In the genomic region with DNA sequence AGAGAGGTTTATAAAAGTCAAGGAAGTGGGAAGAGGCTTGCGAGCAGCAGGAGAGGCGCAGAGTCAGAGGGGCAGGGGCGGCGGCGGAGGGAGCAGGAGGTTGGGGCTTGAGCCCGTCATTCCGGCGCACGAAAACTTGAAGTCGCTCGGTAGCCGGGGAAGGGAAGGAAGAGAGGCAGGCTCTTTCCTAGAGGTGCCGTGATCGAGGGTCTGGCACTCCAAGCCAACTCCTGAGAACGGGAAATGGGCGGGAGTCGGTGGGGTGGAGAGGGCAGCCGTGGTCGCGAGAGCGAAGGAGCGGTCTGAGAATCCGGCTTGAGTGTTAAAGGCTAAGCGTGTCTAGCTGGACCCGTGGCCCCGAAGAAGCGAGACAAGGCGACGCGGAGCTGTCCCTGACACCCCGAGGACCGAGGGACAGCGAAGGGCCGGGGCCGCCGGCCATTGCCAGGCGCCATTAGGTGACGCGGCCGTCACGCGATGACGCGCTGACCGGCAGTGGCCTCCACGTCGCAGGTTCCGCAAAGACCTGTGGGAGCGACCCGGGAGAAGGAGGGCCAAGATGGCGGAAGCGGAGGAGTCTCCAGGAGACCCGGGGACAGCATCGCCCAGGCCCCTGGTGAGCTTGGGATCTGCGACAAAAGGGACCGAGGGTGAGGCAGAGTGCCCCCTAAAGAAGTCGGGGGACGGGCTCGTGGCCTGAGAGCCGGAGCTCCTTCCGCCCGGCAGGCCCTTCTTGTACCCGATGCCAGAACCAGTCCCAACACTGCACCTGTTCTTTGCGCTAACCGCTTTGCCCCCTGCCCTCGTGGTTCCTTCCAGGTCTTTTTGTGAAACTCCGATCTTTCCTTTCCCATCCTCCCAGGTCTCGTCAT, we compare ENCODE assay signal across 8 cellular contexts. TPM values are rescaled to one million over a fixed set of nuclear protein-coding genes. Genes with fewer than 3 reads are reported as not detected.
DNase-seq lines count a peak whose midpoint lies in the region; ATAC-seq, FAIRE-seq and TF ChIP-seq lines count a peak whose summit lies in the region.

A gene with protein sequence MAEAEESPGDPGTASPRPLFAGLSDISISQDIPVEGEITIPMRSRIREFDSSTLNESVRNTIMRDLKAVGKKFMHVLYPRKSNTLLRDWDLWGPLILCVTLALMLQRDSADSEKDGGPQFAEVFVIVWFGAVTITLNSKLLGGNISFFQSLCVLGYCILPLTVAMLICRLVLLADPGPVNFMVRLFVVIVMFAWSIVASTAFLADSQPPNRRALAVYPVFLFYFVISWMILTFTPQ (plus strand): TSS at position 544 of the 872 bp plus-strand sequence. CDS start 16 bp downstream, at position 560.

- DNase-seq in GM10266 (ENCODE audit: extremely low spot score) = peak; percentile 61
- DNase-seq in MV-4-11 (lab: John Stamatoyannopoulos, UW) = peak; percentile 52
- DNase-seq in activated naive CD8-positive, alpha-beta T cell treated with anti-CD3 and anti-CD28 coated beads, Interleukin-2, amount 10 ng/mL, durations not matched to agents 7 days and 5 days = peak; percentile 74
- DNase-seq in head of caudate nucleus = peak; percentile 65 to 90 (median 82)
- DNase-seq in pancreas = peak; percentile 72 to 92 (median 78)
- DNase-seq in tibial artery = peak; percentile 68 to 86

- peaks cover 3% of the 10 kb centered on the region for H3K36me3 Mint-ChIP-seq in activated naive CD8-positive, alpha-beta T cell treated with anti-CD3 and anti-CD28 coated beads, Interleukin-2, amount 10 ng/mL, durations not matched to agents 7 days and 5 days

- FAIRE-seq in pancreas (lab: Jason Lieb, UNC) = no peak

- H3K9ac ChIP-seq in SU-DHL-6 (ENCODE audit: low read length) = peak within 1 kb of the TSS; percentile 77

- no peaks in the 10 kb centered on the region for H3K9me3 ChIP-seq in HEK293 (ENCODE audit: control insufficient read depth, insufficient read depth, low read depth, low read length)
- no peaks in the 10 kb centered on the region for H3K9me3 ChIP-seq in SU-DHL-6 (ENCODE audit: insufficient read depth, low read length)
- H3K9me3 ChIP-seq in pancreas = no peaks in the 10 kb centered on the region
- no peaks in the 10 kb centered on the region for H3K9me3 ChIP-seq in tibial artery

- no peaks in the 10 kb centered on the region for H3F3A ChIP-seq in SU-DHL-6 (ENCODE audit: insufficient read depth)

- POLR2A ChIA-PET in HEK293 (lab: Yijun Ruan, JAX) = interaction anchor here (0.6 to 2.0 kb wide), 4 partner anchors 50 to 212 kb away, joined by 3 to 7 read pairs (median 4); a partner anchor contains a TSS
- POLR2A ChIA-PET in activated naive CD8-positive, alpha-beta T cell treated with anti-CD3 and anti-CD28 coated beads, Interleukin-2, amount 10 ng/mL, durations not matched to agents 7 days and 5 days (lab: Charles Lee) = no interaction called here

- TF ChIP-seq CTCF in GM10266 (IDR thresholded peaks at IDR 0.05; ENCODE audit: control insufficient read depth, insufficient read depth, low read depth, missing control alignments) (no peak), HEK293 (tag by site-specific recombination; IDR thresholded peaks at IDR 0.05) (peak; percentile 65), SU-DHL-6 (IDR thresholded peaks at IDR 0.05; ENCODE audit: insufficient read depth, low read length, poor library complexity, severe bottlenecking) (no peak), pancreas (IDR thresholded peaks at IDR 0.05) (no peak), tibial artery (IDR thresholded peaks at IDR 0.05) (no peak)

- intact Hi-C loops in head of caudate nucleus (cut with DNase I) = no loop called here
- intact Hi-C loops in pancreas (cut with DNase I) = no loop called here
- intact Hi-C loops in tibial artery (cut with DNase I; ENCODE audit: low total_unique reads) = no loop called here

- H3K4me2 ChIP-seq in SU-DHL-6 (ENCODE audit: low read depth, low read length, poor library complexity, severe bottlenecking) = peak within 1 kb of the TSS; percentile 82

- no peaks in the 10 kb centered on the region for H3K9me2 ChIP-seq in SU-DHL-6 (replicated peaks; ENCODE audit: insufficient read depth, low read length)

- ATAC-seq in activated naive CD8-positive, alpha-beta T cell treated with anti-CD3 and anti-CD28 coated beads, Interleukin-2, amount 10 ng/mL, durations not matched to agents 7 days and 5 days (ENCODE audit: low read depth) = peak; percentile 95
- peak; percentile 98 to 99 (median 99) for ATAC-seq in pancreas

- H3K4me1 ChIP-seq in HEK293 (ENCODE audit: control insufficient read depth, insufficient read depth, low read length) (no peaks in the 10 kb centered on the region), pancreas (peaks cover 0 to 4% (median 0%) of the 10 kb centered on the region in 3 donors), tibial artery (peaks cover 0 to 18% (median 0%) of the 10 kb centered on the region in 4 donors)

- peaks cover 33% of the 10 kb centered on the region for H3K79me2 ChIP-seq in SU-DHL-6 (ENCODE audit: insufficient read depth, low read length)

- 0 to 33% methylated on average over 65 to 68 of the region's 68 CpGs for WGBS in pancreas, 2 donors

- H3K27ac ChIP-seq in HEK293 (ENCODE audit: extremely low read depth, low read depth, low read length) (peak within 1 kb of the TSS; percentile 88), SU-DHL-6 (ENCODE audit: low read depth, low read length) (peak within 1 kb of the TSS; percentile 32), pancreas (peak within 1 kb of the TSS; percentile 93 to 96 (median 94)), tibial artery (peak within 1 kb of the TSS; percentile 95 to 99)

- peak within 1 kb of the TSS; percentile 98 for H3K4me3 Mint-ChIP-seq in activated naive CD8-positive, alpha-beta T cell treated with anti-CD3 and anti-CD28 coated beads, Interleukin-2, amount 10 ng/mL, durations not matched to agents 7 days and 5 days

- peaks cover 0 to 24% of the 10 kb centered on the region in 2 experiments; a peak in 2 of 3 replicates for H3K36me3 ChIP-seq in HEK293 (ENCODE audit: control insufficient read depth in 2 of 2, insufficient read depth in 1 of 2, low read length in 2 of 2)
- no peaks in the 10 kb centered on the region for H3K36me3 ChIP-seq in SU-DHL-6 (ENCODE audit: low read length)
- no peaks in the 10 kb centered on the region for H3K36me3 ChIP-seq in pancreas
- H3K36me3 ChIP-seq in tibial artery = no peaks in the 10 kb centered on the region

- H2AFZ ChIP-seq in SU-DHL-6 (ENCODE audit: low read depth, low read length, severe bottlenecking) = peak within 1 kb of the TSS; percentile 86

- CTCF ChIA-PET in HEK293 (lab: Yijun Ruan, JAX) = interaction anchor here (0.5 to 2.3 kb wide), 5 partner anchors 210 to 302 kb away, joined by 3 to 7 read pairs (median 3); no protein-coding TSS in a partner anchor

- peak within 1 kb of the TSS; percentile 64 for H3K4me3 ChIP-seq in HEK293 (ENCODE audit: low read depth, low read length)
- H3K4me3 ChIP-seq in SU-DHL-6 (ENCODE audit: insufficient read depth, low read length, poor library complexity, severe bottlenecking) = peak within 1 kb of the TSS; percentile 82
- peak within 1 kb of the TSS; percentile 36 to 67 (median 50) for H3K4me3 ChIP-seq in pancreas
- peak within 1 kb of the TSS; percentile 73 to 75 for H3K4me3 ChIP-seq in tibial artery

- H4K20me1 ChIP-seq in SU-DHL-6 (ENCODE audit: low read depth, low read length) = no peaks in the 10 kb centered on the region

- no peaks in the 10 kb centered on the region for H3K9me3 Mint-ChIP-seq in activated naive CD8-positive, alpha-beta T cell treated with anti-CD3 and anti-CD28 coated beads, Interleukin-2, amount 10 ng/mL, durations not matched to agents 7 days and 5 days

- peak within 1 kb of the TSS; percentile 99 for H3K27ac Mint-ChIP-seq in activated naive CD8-positive, alpha-beta T cell treated with anti-CD3 and anti-CD28 coated beads, Interleukin-2, amount 10 ng/mL, durations not matched to agents 7 days and 5 days

- peaks cover 4% of the 10 kb centered on the region for H3K27me3 Mint-ChIP-seq in activated naive CD8-positive, alpha-beta T cell treated with anti-CD3 and anti-CD28 coated beads, Interleukin-2, amount 10 ng/mL, durations not matched to agents 7 days and 5 days

- H3K27me3 ChIP-seq in SU-DHL-6 (ENCODE audit: low read length) (no peaks in the 10 kb centered on the region), pancreas (peaks cover 0 to 20% (median 1%) of the 10 kb centered on the region in 4 donors), tibial artery (no peaks in the 10 kb centered on the region)

- peaks cover 5% of the 10 kb centered on the region for H3K4me1 Mint-ChIP-seq in activated naive CD8-positive, alpha-beta T cell treated with anti-CD3 and anti-CD28 coated beads, Interleukin-2, amount 10 ng/mL, durations not matched to agents 7 days and 5 days

TF ChIP-seq in HEK293, 187 proteins besides CTCF, POLR2A, EP300 and RAD21 (continues in another document):
- no peak for TF ChIP-seq EGR2 (tag by site-specific recombination; IDR thresholded peaks at IDR 0.05; ENCODE audit: low read depth)
- no peak; the same call in none of the 2 replicates for TF ChIP-seq KLF1 (tag by site-specific recombination; IDR thresholded peaks at IDR 0.05)
- TF ChIP-seq ZBTB48 (tag by site-specific recombination; IDR thresholded peaks at IDR 0.05) = no peak
- TF ChIP-seq REPIN1 (tag by site-specific recombination; IDR thresholded peaks at IDR 0.05; ENCODE audit: low read depth) = 0 out of 2 replicates have a peak, but pooled peaks have one; percentile 22
- TF ChIP-seq, protein P1, sequence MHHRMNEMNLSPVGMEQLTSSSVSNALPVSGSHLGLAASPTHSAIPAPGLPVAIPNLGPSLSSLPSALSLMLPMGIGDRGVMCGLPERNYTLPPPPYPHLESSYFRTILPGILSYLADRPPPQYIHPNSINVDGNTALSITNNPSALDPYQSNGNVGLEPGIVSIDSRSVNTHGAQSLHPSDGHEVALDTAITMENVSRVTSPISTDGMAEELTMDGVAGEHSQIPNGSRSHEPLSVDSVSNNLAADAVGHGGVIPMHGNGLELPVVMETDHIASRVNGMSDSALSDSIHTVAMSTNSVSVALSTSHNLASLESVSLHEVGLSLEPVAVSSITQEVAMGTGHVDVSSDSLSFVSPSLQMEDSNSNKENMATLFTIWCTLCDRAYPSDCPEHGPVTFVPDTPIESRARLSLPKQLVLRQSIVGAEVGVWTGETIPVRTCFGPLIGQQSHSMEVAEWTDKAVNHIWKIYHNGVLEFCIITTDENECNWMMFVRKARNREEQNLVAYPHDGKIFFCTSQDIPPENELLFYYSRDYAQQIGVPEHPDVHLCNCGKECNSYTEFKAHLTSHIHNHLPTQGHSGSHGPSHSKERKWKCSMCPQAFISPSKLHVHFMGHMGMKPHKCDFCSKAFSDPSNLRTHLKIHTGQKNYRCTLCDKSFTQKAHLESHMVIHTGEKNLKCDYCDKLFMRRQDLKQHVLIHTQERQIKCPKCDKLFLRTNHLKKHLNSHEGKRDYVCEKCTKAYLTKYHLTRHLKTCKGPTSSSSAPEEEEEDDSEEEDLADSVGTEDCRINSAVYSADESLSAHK (tag by site-specific recombination; IDR thresholded peaks at IDR 0.05) = no peak
- peak; percentile 70; the same call in 1 of the 2 replicates for TF ChIP-seq SCRT1 (tag by site-specific recombination; IDR thresholded peaks at IDR 0.05; ENCODE audit: borderline replicate concordance)

RNA-seq across cellular contexts. Expression of the gene that starts here (rescaled TPM):
- 10 to 100 TPM; 14.4 to 17.2 TPM for total RNA-seq in activated naive CD8-positive, alpha-beta T cell treated with anti-CD3 and anti-CD28 coated beads, Interleukin-2, amount 10 ng/mL, durations not matched to agents 7 days and 5 days
- total RNA-seq in pancreas = 10 to 100 TPM; 15.1 to 27.5 (median 20.9) TPM
- polyA plus RNA-seq in pancreas = 10 to 100 TPM in 1 of 2 donors, 1 to 10 TPM in 1; 4.6 to 13.5 TPM

Comparison
In these comparisons a context has a peak if more than half of its experiments do, and no peak if none do; other contexts are left out.
1. Peak in every context shown above with its lines: DNase-seq, ATAC-seq, H3K4me3 ChIP-seq and H3K27ac ChIP-seq.
2. H3K27ac ChIP-seq: peak in every context shown above with its lines; median percentile 97 in tibial artery; 94 in pancreas; 88 in HEK293; 32 in SU-DHL-6.